Comparison of ENCODE assay signal across 1 cellular context in genomic region chr7:148999166-148999565, GRCh38.
TF ChIP-seq lines count a peak whose summit lies in the region.

No MANE protein-coding gene starts in this region.

TF ChIP-seq in HEK293, 187 proteins besides CTCF, POLR2A, EP300 and RAD21 (continued from another document):
- TF ChIP-seq PRDM10 (tag by site-specific recombination; IDR thresholded peaks at IDR 0.05): peak; percentile 86
